ENCODE assay signal across 8 cellular contexts in genomic region chr5:139273572-139274264, GRCh38. TPM values are rescaled to one million over a fixed set of nuclear protein-coding genes. Genes with fewer than 3 reads are reported as not detected.
DNase-seq lines count a peak whose midpoint lies in the region; ATAC-seq and TF ChIP-seq lines count a peak whose summit lies in the region.

No MANE protein-coding gene starts in this region.

- H3K27ac ChIP-seq in duodenal mucosa (ENCODE audit: low read depth, low read length) (peak overlapping the region; percentile 13), lung (ENCODE audit: low read depth in 1 of 2, low read length in 1 of 2) (peak overlapping the region; percentile 56 to 83)

- DNase-seq in C1 segment of cervical spinal cord (lab: John Stamatoyannopoulos, UW) (peak in 13 of 14 donors; percentile 21 to 90 (median 77)), NCI-H526 (lab: John Stamatoyannopoulos, UW) (peak; percentile 78 to 97), lung (ENCODE audit: low spot score) (peak; percentile 88)
- peak; percentile 77 to 81 for DNase-seq in activated CD4-positive, alpha-beta T cell treated with anti-CD3 and anti-CD28 coated beads, Interleukin-2, amount 50 U/mL, for 4 hours
- peak; percentile 80 to 87 (median 86) for DNase-seq in stimulated activated CD4-positive, alpha-beta T cell treated with anti-CD3 and anti-CD28 coated beads, TNF-alpha, amount 100 ng/mL, for 24 hours (ENCODE audit: low read depth in 3 of 3)

- TF ChIP-seq CTCF in lung (IDR thresholded peaks at IDR 0.05; ENCODE audit: control extremely low read depth, extremely low read depth): no peak

- H3K36me3 ChIP-seq in duodenal mucosa (ENCODE audit: control insufficient read depth in 1 of 2, insufficient read depth in 2 of 2, low read length in 2 of 2): peaks cover 0 to 5% of the 10 kb centered on the region in 2 donors
- peaks cover 8% of the 10 kb centered on the region in 2 donors for H3K36me3 ChIP-seq in lung (ENCODE audit: control insufficient read depth in 2 of 2, insufficient read depth in 2 of 2, low read length in 2 of 2)

- H3K4me3 ChIP-seq in duodenal mucosa (ENCODE audit: low read depth in 1 of 2, low read length in 2 of 2): peak overlapping the region; percentile 85 to 89
- peak overlapping the region; percentile 58 for H3K4me3 ChIP-seq in lung

- H3K9ac ChIP-seq in duodenal mucosa (ENCODE audit: low read depth in 1 of 2, low read length in 2 of 2): peak overlapping the region; percentile 60 to 90

- 0 to 1% methylated on average over 43 to 44 of the region's 44 CpGs for WGBS in lung, 2 donors

- H3K4me1 ChIP-seq in duodenal mucosa (ENCODE audit: control insufficient read depth in 1 of 2, insufficient read depth in 2 of 2, low read length in 2 of 2): peaks cover 23 to 29% of the 10 kb centered on the region in 2 donors
- peaks cover 8 to 17% of the 10 kb centered on the region in 2 donors for H3K4me1 ChIP-seq in lung (ENCODE audit: control insufficient read depth in 2 of 2, insufficient read depth in 2 of 2, low read length in 2 of 2)

- H3K27me3 ChIP-seq in duodenal mucosa (ENCODE audit: control insufficient read depth in 1 of 2, insufficient read depth in 2 of 2, low read length in 2 of 2) (no peaks in the 10 kb centered on the region), lung (ENCODE audit: control insufficient read depth, insufficient read depth) (no peaks in the 10 kb centered on the region)

- peak; percentile 87 for ATAC-seq in GM19025 (IDR thresholded peaks at IDR 0.05; ENCODE audit: low read depth, unreplicated experiment)
- peak; percentile 79 for ATAC-seq in HG03196 (IDR thresholded peaks at IDR 0.05; ENCODE audit: unreplicated experiment)
- peak; percentile 96 for ATAC-seq in lung (ENCODE audit: insufficient read depth, low FRiP score)

- H3K9me3 ChIP-seq in duodenal mucosa (ENCODE audit: control insufficient read depth in 1 of 2, low read length in 2 of 2) (no peaks in the 10 kb centered on the region), lung (ENCODE audit: control insufficient read depth in 2 of 2, insufficient read depth in 1 of 2, low read length in 1 of 2) (no peaks in the 10 kb centered on the region)

RNA-seq across cellular contexts. Expression of gene MATR3, which starts 19.8 kb away (rescaled TPM):
- 100 to 1,000 TPM; 103 to 461 TPM for total RNA-seq in lung
- polyA plus RNA-seq in lung: 10 to 100 TPM; 89.9 to 96.7 TPM

Comparison
In these comparisons a context has a peak if more than half of its experiments do, and no peak if none do; other contexts are left out.
1. Peak in every context shown above with its lines: DNase-seq, ATAC-seq, H3K4me3 ChIP-seq and H3K27ac ChIP-seq.